In genomic region chr5:96663608-96664007, GRCh38 we compare ENCODE assay signal across 8 cellular contexts. TPM values are rescaled to one million over a fixed set of nuclear protein-coding genes. Genes with fewer than 3 reads are reported as not detected.
DNase-seq lines count a peak whose midpoint lies in the region; ATAC-seq lines count a peak whose summit lies in the region.

No MANE protein-coding gene starts in this region.

- H3K4me1 Mint-ChIP-seq in activated CD8-positive, alpha-beta T cell treated with anti-CD3 and anti-CD28 coated beads, Interleukin-2, amount 10 ng/mL, durations not matched to agents 7 days and 5 days (ENCODE audit: low read depth), result peaks cover 53% of the 10 kb centered on the region
- peaks cover 36% of the 10 kb centered on the region for H3K4me1 Mint-ChIP-seq in stimulated activated effector memory CD8-positive, alpha-beta T cell treated with anti-CD3 and anti-CD28 coated beads, Interleukin-12 subunit alpha, Interleukin-12 subunit beta, amount 100 ng/mL, for 72 hours

- H3K27ac ChIP-seq in HUES48 (ENCODE audit: low read depth, low read length) (no peak overlapping the region), SJCRH30 (no peak overlapping the region)

- POLR2A ChIA-PET in activated CD8-positive, alpha-beta T cell treated with anti-CD3 and anti-CD28 coated beads, Interleukin-2, amount 10 ng/mL, durations not matched to agents 7 days and 5 days (lab: Charles Lee), result interaction anchor here (1.0 to 3.5 kb wide), 4 partner anchors 34 to 1017 kb away, joined by 3 to 35 read pairs (median 4); partner anchors contain the start of gene RFESD

- ATAC-seq in activated CD8-positive, alpha-beta T cell treated with anti-CD3 and anti-CD28 coated beads, Interleukin-2, amount 10 ng/mL, durations not matched to agents 7 days and 5 days, result no peak
- ATAC-seq in stimulated activated effector memory CD8-positive, alpha-beta T cell treated with anti-CD3 and anti-CD28 coated beads, Interleukin-12 subunit alpha, Interleukin-12 subunit beta, amount 100 ng/mL, for 72 hours, result no peak
- ATAC-seq in GM19351 (IDR thresholded peaks at IDR 0.05; ENCODE audit: unreplicated experiment) (no peak), HG02973 (IDR thresholded peaks at IDR 0.05; ENCODE audit: unreplicated experiment) (no peak)

- CTCF ChIA-PET in activated CD8-positive, alpha-beta T cell treated with anti-CD3 and anti-CD28 coated beads, Interleukin-2, amount 10 ng/mL, durations not matched to agents 7 days and 5 days (lab: Charles Lee), result interaction anchor here (1.0 to 4.0 kb wide), 4 partner anchors 10 to 40 kb away, joined by 3 to 17 read pairs (median 3); no protein-coding TSS in a partner anchor

- peak overlapping the region; percentile 92 for H3K4me3 Mint-ChIP-seq in activated CD8-positive, alpha-beta T cell treated with anti-CD3 and anti-CD28 coated beads, Interleukin-2, amount 10 ng/mL, durations not matched to agents 7 days and 5 days
- peak overlapping the region; percentile 93 for H3K4me3 Mint-ChIP-seq in stimulated activated effector memory CD8-positive, alpha-beta T cell treated with anti-CD3 and anti-CD28 coated beads, Interleukin-12 subunit alpha, Interleukin-12 subunit beta, amount 100 ng/mL, for 72 hours

- H3K27me3 Mint-ChIP-seq in activated CD8-positive, alpha-beta T cell treated with anti-CD3 and anti-CD28 coated beads, Interleukin-2, amount 10 ng/mL, durations not matched to agents 7 days and 5 days (ENCODE audit: low read depth), result peaks cover 6% of the 10 kb centered on the region

- H3K9me3 ChIP-seq in HUES48 (ENCODE audit: control insufficient read depth, insufficient read depth, low read length) (no peaks in the 10 kb centered on the region), iPS-15b (ENCODE audit: control insufficient read depth, insufficient read depth, low read length) (no peaks in the 10 kb centered on the region), SJCRH30 (replicated peaks) (no peaks in the 10 kb centered on the region)

- peaks cover 19% of the 10 kb centered on the region for H3K36me3 Mint-ChIP-seq in activated CD8-positive, alpha-beta T cell treated with anti-CD3 and anti-CD28 coated beads, Interleukin-2, amount 10 ng/mL, durations not matched to agents 7 days and 5 days (ENCODE audit: low read depth)
- H3K36me3 Mint-ChIP-seq in stimulated activated effector memory CD8-positive, alpha-beta T cell treated with anti-CD3 and anti-CD28 coated beads, Interleukin-12 subunit alpha, Interleukin-12 subunit beta, amount 100 ng/mL, for 72 hours, result peaks cover 19% of the 10 kb centered on the region

- H3K4me1 ChIP-seq in HUES48 (ENCODE audit: control insufficient read depth, insufficient read depth, low read length), result peaks cover 5% of the 10 kb centered on the region; the same call in 1 of the 2 replicates
- H3K4me1 ChIP-seq in iPS-15b (ENCODE audit: control insufficient read depth, insufficient read depth, low read length), result no peaks in the 10 kb centered on the region
- peaks cover 8% of the 10 kb centered on the region; the same call in 1 of the 2 replicates for H3K4me1 ChIP-seq in SJCRH30

- no peak for DNase-seq in activated CD8-positive, alpha-beta T cell treated with anti-CD3 and anti-CD28 coated beads, Interleukin-2, amount 10 ng/mL, durations not matched to agents 7 days and 5 days
- no peak for DNase-seq in stimulated activated effector memory CD8-positive, alpha-beta T cell treated with anti-CD3 and anti-CD28 coated beads, Interleukin-12 subunit alpha, Interleukin-12 subunit beta, amount 100 ng/mL, for 72 hours (ENCODE audit: low spot score in 2 of 2)
- no peak for DNase-seq in H4 (ENCODE audit: low spot score)
- DNase-seq in SJCRH30, result no peak

- H3K27me3 ChIP-seq in HUES48 (ENCODE audit: control insufficient read depth, insufficient read depth, low read length), result peaks cover 36% of the 10 kb centered on the region
- H3K27me3 ChIP-seq in iPS-15b (ENCODE audit: control insufficient read depth, insufficient read depth, low read length), result peaks cover 44% of the 10 kb centered on the region
- no peaks in the 10 kb centered on the region for H3K27me3 ChIP-seq in SJCRH30

- H3K27ac Mint-ChIP-seq in activated CD8-positive, alpha-beta T cell treated with anti-CD3 and anti-CD28 coated beads, Interleukin-2, amount 10 ng/mL, durations not matched to agents 7 days and 5 days, result peak overlapping the region; percentile 92
- peak overlapping the region; percentile 92 for H3K27ac Mint-ChIP-seq in stimulated activated effector memory CD8-positive, alpha-beta T cell treated with anti-CD3 and anti-CD28 coated beads, Interleukin-12 subunit alpha, Interleukin-12 subunit beta, amount 100 ng/mL, for 72 hours

- H3K4me3 ChIP-seq in HUES48 (ENCODE audit: low read depth, low read length) (peak overlapping the region; percentile 80), iPS-15b (ENCODE audit: low read depth, low read length) (peak overlapping the region; percentile 76), SJCRH30 (no peak overlapping the region; the same call in 1 of the 2 replicates)

- H3K36me3 ChIP-seq in HUES48 (ENCODE audit: control insufficient read depth, insufficient read depth, low read length), result no peaks in the 10 kb centered on the region
- H3K36me3 ChIP-seq in iPS-15b (ENCODE audit: control insufficient read depth, insufficient read depth, low read length), result no peaks in the 10 kb centered on the region
- H3K36me3 ChIP-seq in SJCRH30, result no peaks in the 10 kb centered on the region

- no peaks in the 10 kb centered on the region for H3K9me3 Mint-ChIP-seq in activated CD8-positive, alpha-beta T cell treated with anti-CD3 and anti-CD28 coated beads, Interleukin-2, amount 10 ng/mL, durations not matched to agents 7 days and 5 days (ENCODE audit: insufficient read depth)
- H3K9me3 Mint-ChIP-seq in stimulated activated effector memory CD8-positive, alpha-beta T cell treated with anti-CD3 and anti-CD28 coated beads, Interleukin-12 subunit alpha, Interleukin-12 subunit beta, amount 100 ng/mL, for 72 hours, result no peaks in the 10 kb centered on the region

- H3K9ac ChIP-seq in HUES48 (ENCODE audit: low read depth, low read length), result no peak overlapping the region
- no peak overlapping the region for H3K9ac ChIP-seq in iPS-15b (ENCODE audit: low read depth, low read length)

RNA-seq across cellular contexts. Expression of gene CAST, which starts 1.4 kb away (rescaled TPM):
- 100 to 1,000 TPM; 149 to 152 TPM for total RNA-seq in activated CD8-positive, alpha-beta T cell treated with anti-CD3 and anti-CD28 coated beads, Interleukin-2, amount 10 ng/mL, durations not matched to agents 7 days and 5 days
- 115 and 126 TPM in 2 replicates for total RNA-seq in H4 (2014; rRNA removed; shearing (Covaris generic))
- 56.6 and 61.0 TPM in 2 replicates for total RNA-seq in SJCRH30 (2014; rRNA removed; shearing (Covaris generic))
